ENCODE assay signal across 24 cellular contexts in the genomic region with DNA sequence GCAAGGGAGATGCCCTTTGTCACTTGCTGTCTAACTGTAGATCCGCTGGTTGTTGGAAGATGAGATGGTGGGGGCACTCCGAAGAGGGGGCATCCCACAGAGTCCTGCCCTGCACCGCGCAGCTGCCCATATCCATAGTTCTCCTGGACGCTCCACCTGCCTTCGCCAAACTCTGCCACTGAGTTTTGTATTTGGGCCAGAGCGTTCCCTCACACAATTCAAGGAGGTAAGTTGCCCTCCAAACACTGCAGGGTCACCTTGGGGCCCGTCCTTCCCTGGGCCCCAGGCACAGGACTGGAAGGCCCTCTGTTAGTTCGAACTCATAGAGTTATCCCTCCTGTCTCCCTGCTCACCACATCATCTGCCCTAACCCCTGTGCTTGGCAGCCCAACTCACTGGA.
"Had no signal": no experiment of that assay in that cellular context is flagged by ENCODE, and none has a peak within 500 bp of the region (broad histone marks: within the 10 kb centered on the region; RNA-seq: fewer than 3 reads in every experiment).

No MANE protein-coding gene starts in this region.

- H3K27me3 ChIP-seq: adrenal gland, MG63 had no signal

- H3K9me3 ChIP-seq: adrenal gland, MG63 had no signal

- H3K27ac Mint-ChIP-seq: activated CD4-positive, alpha-beta T cell treated with anti-CD3 and anti-CD28 coated beads, Interleukin-2, amount 10 ng/mL, durations not matched to agents 24 days and 14 days; activated CD8-positive, alpha-beta memory T cell treated with anti-CD3 and anti-CD28 coated beads, Interleukin-2, amount 10 ng/mL, durations not matched to agents 7 days and 5 days; activated naive CD8-positive, alpha-beta T cell treated with anti-CD3 and anti-CD28 coated beads, Interleukin-2, amount 10 ng/mL, durations not matched to agents 7 days and 5 days; activated T-helper 1 cell treated with anti-CD3 and anti-CD28 coated beads, Interleukin-12 subunit alpha, Interleukin-12 subunit beta, Interleukin-2, Interleukin-4 antibody, amounts not matched to agents 30 ng/mL and 10 ng/mL and 1 ng/mL, durations not matched to agents 14 hours and 24 hours and 36 hours; T-cell had no signal

- FAIRE-seq: RCC 7860 had no signal

- H3K4me1 ChIP-seq: adrenal gland had no signal

- H3K27ac ChIP-seq: adrenal gland, SK-N-MC had no signal

- H3K9me3 Mint-ChIP-seq: activated CD4-positive, alpha-beta T cell treated with anti-CD3 and anti-CD28 coated beads, Interleukin-2, amount 10 ng/mL, durations not matched to agents 24 days and 14 days; activated naive CD8-positive, alpha-beta T cell treated with anti-CD3 and anti-CD28 coated beads, Interleukin-2, amount 10 ng/mL, durations not matched to agents 7 days and 5 days; activated T-cell treated with anti-CD3 and anti-CD28 coated beads, Interleukin-2, amount 50 U/mL, for 24 hours; activated T-helper 1 cell treated with anti-CD3 and anti-CD28 coated beads, Interleukin-12 subunit alpha, Interleukin-12 subunit beta, Interleukin-2, Interleukin-4 antibody, amounts not matched to agents 30 ng/mL and 10 ng/mL and 1 ng/mL, durations not matched to agents 14 hours and 24 hours and 36 hours; T-cell had no signal

- ATAC-seq: activated CD4-positive, CD25-positive, alpha-beta regulatory T cell treated with anti-CD3 and anti-CD28 coated beads, Interleukin-2, amount 50 U/mL, for 24 hours; activated CD8-positive, alpha-beta memory T cell treated with anti-CD3 and anti-CD28 coated beads, Interleukin-2, amount 10 ng/mL, durations not matched to agents 7 days and 5 days; T-cell had no signal

- H3K4me3 Mint-ChIP-seq: activated CD4-positive, alpha-beta T cell treated with anti-CD3 and anti-CD28 coated beads, Interleukin-2, amount 10 ng/mL, durations not matched to agents 24 days and 14 days; activated CD8-positive, alpha-beta memory T cell treated with anti-CD3 and anti-CD28 coated beads, Interleukin-2, amount 10 ng/mL, durations not matched to agents 7 days and 5 days; activated naive CD8-positive, alpha-beta T cell treated with anti-CD3 and anti-CD28 coated beads, Interleukin-2, amount 10 ng/mL, durations not matched to agents 7 days and 5 days; activated T-cell treated with anti-CD3 and anti-CD28 coated beads, Interleukin-2, amount 50 U/mL, for 24 hours; activated T-helper 1 cell treated with anti-CD3 and anti-CD28 coated beads, Interleukin-12 subunit alpha, Interleukin-12 subunit beta, Interleukin-2, Interleukin-4 antibody, amounts not matched to agents 30 ng/mL and 10 ng/mL and 1 ng/mL, durations not matched to agents 14 hours and 24 hours and 36 hours; T-cell had no signal

- H3K4me3 ChIP-seq: adrenal gland, MG63, SK-N-MC had no signal

- H3K4me1 Mint-ChIP-seq: activated CD8-positive, alpha-beta memory T cell treated with anti-CD3 and anti-CD28 coated beads, Interleukin-2, amount 10 ng/mL, durations not matched to agents 7 days and 5 days; activated naive CD8-positive, alpha-beta T cell treated with anti-CD3 and anti-CD28 coated beads, Interleukin-2, amount 10 ng/mL, durations not matched to agents 7 days and 5 days; T-cell had no signal

- H3K27me3 Mint-ChIP-seq: activated CD4-positive, alpha-beta T cell treated with anti-CD3 and anti-CD28 coated beads, Interleukin-2, amount 10 ng/mL, durations not matched to agents 24 days and 14 days; activated CD8-positive, alpha-beta memory T cell treated with anti-CD3 and anti-CD28 coated beads, Interleukin-2, amount 10 ng/mL, durations not matched to agents 7 days and 5 days; activated naive CD8-positive, alpha-beta T cell treated with anti-CD3 and anti-CD28 coated beads, Interleukin-2, amount 10 ng/mL, durations not matched to agents 7 days and 5 days; activated T-cell treated with anti-CD3 and anti-CD28 coated beads, Interleukin-2, amount 50 U/mL, for 24 hours; T-cell had no signal

- DNase-seq: activated CD4-positive, alpha-beta T cell treated with anti-CD3 and anti-CD28 coated beads, Interleukin-2, amount 10 ng/mL, durations not matched to agents 24 days and 14 days; activated CD4-positive, alpha-beta T cell treated with anti-CD3 and anti-CD28 coated beads, Interleukin-2, amount 50 U/mL, for 48 hours; activated CD8-positive, alpha-beta memory T cell treated with anti-CD3 and anti-CD28 coated beads, Interleukin-2, amount 10 ng/mL, durations not matched to agents 7 days and 5 days; activated effector memory CD4-positive, alpha-beta T cell treated with Interleukin-2 at 50 U/mL for 16 hours; activated naive CD4-positive, alpha-beta T cell; activated naive CD8-positive, alpha-beta T cell treated with anti-CD3 and anti-CD28 coated beads, Interleukin-2, amount 10 ng/mL, durations not matched to agents 7 days and 5 days; activated T-cell treated with anti-CD3 and anti-CD28 coated beads, Interleukin-2, amount 50 U/mL, for 24 hours; anterior cingulate cortex; caudate nucleus; MG63; NCI-H1105; NCI-H1436; NCI-H1694 treated with DMSO at 0.1 percent for 48 hours; NCI-H2029 treated with DMSO at 0.1 percent for 48 hours; NCI-H510A treated with DMSO at 0.1 percent for 48 hours; NCI-H69; NK-92 treated with Interleukin-12 subunit alpha and Interleukin-12 subunit beta, amount 100 ng/mL, for 24 hours; OCI-M1; T-cell had no signal
